In the genomic region with DNA sequence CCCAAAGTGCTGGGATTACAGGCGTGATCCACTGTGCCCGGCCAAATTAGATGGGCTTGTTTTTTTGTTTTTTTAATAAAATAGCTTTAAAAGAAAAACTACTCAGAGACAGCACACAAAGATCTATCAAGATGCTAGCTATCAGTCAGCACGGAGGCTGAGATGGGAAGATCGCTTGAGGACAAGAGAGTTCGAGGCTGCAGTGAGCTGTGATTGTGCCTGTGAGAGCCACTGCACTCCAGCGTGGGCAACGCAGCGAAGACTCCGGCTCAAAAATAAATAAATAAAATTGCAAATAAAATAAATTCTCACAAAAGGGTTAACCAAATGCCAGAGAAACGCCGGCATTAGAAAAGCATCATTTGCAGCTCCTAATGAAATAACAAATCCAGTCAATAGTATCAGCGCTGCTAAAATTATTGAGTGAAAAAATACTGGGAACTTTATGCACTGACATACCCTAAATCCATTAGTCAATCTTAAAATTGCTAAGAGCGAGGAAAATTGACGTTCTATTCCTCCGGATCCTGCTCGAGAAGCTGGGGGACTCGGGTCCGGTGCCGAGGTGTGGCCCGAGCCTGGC, we compare ENCODE assay signal across 7 cellular contexts.
DNase-seq lines count a peak whose midpoint lies in the region; ATAC-seq and TF ChIP-seq lines count a peak whose summit lies in the region.

No MANE protein-coding gene starts in this region.

- peak overlapping the region; percentile 93 for H3K4me3 ChIP-seq in GM12865 (ENCODE audit: low read depth, low read length)
- peak overlapping the region; percentile 77 to 89 for H3K4me3 ChIP-seq in muscle layer of duodenum (ENCODE audit: low read depth in 1 of 2, low read length in 2 of 2)

- ATAC-seq in HG03469 (IDR thresholded peaks at IDR 0.05; ENCODE audit: unreplicated experiment) (no peak), HG02610 (IDR thresholded peaks at IDR 0.05; ENCODE audit: unreplicated experiment) (no peak)

- H3K27ac ChIP-seq in cingulate gyrus (ENCODE audit: low read depth, low read length) (peak overlapping the region; percentile 65), muscle layer of duodenum (ENCODE audit: low read length) (peak overlapping the region; percentile 29)

- no peaks in the 10 kb centered on the region for H3K27me3 ChIP-seq in muscle layer of duodenum (ENCODE audit: low read depth, low read length)

- no peak for TF ChIP-seq CTCF in GM12865 (IDR thresholded peaks at IDR 0.05; ENCODE audit: insufficient read depth, low read depth, low read length, missing control alignments)

- peaks cover 3% of the 10 kb centered on the region in 2 donors for H3K36me3 ChIP-seq in muscle layer of duodenum (ENCODE audit: control insufficient read depth in 1 of 2, insufficient read depth in 2 of 2, low read length in 2 of 2)

- H3K4me1 ChIP-seq in muscle layer of duodenum (ENCODE audit: control insufficient read depth in 1 of 2, insufficient read depth in 2 of 2, low read length in 2 of 2) = peaks cover 0 to 16% of the 10 kb centered on the region in 2 donors

- no peaks in the 10 kb centered on the region for H3K9me3 ChIP-seq in muscle layer of duodenum (ENCODE audit: control insufficient read depth in 1 of 2, low read length in 2 of 2)

- peak; percentile 20 for DNase-seq in GM12865 (ENCODE audit: low read depth)
- peak; percentile 56 for DNase-seq in NCI-H748 (lab: John Stamatoyannopoulos, UW; ENCODE audit: unreplicated experiment)
- no peak for DNase-seq in effector CD4-positive, alpha-beta T cell
